In genomic region chr19:40750035-40750284, GRCh38 we compare ENCODE assay signal across 9 cellular contexts. TPM values are rescaled to one million over a fixed set of nuclear protein-coding genes. Genes with fewer than 3 reads are reported as not detected.
DNase-seq lines count a peak whose midpoint lies in the region; ATAC-seq and TF ChIP-seq lines count a peak whose summit lies in the region.
"Had no signal": no experiment of that assay in that cellular context is flagged by ENCODE, and none has a peak within 500 bp of the region (broad histone marks: within the 10 kb centered on the region; RNA-seq: fewer than 3 reads in every experiment).

No MANE protein-coding gene starts in this region.

- BruUV-seq in A673 (replicated peaks; lab: Mats Ljungman, UMichigan), result TSS peak; percentile 96

- no peak for TF ChIP-seq CTCF in A673 (conservative IDR thresholded peaks at IDR 0.05; ENCODE audit: low read depth, low read length)

- POLR2A ChIA-PET in A673 (lab: Charles Lee; ENCODE audit: low non-redundant PET), result interaction anchor here (0.5 kb wide), 1 partner anchor 420 kb away, joined by 3 read pairs; no protein-coding TSS in a partner anchor

- ATAC-seq in HG02678 (IDR thresholded peaks at IDR 0.05; ENCODE audit: unreplicated experiment) (no peak), GM18858 (IDR thresholded peaks at IDR 0.05; ENCODE audit: unreplicated experiment) (no peak)

- no peak for DNase-seq in A673 (ENCODE audit: low spot score)
- DNase-seq in Jurkat, Clone E6-1 (ENCODE audit: low read depth, low spot score), result no peak
- DNase-seq in caudate nucleus (lab: John Stamatoyannopoulos, UW), result no peak
- no peak for DNase-seq in HuH-7 (ENCODE audit: low spot score)
- DNase-seq in erythroblast (lab: John Stamatoyannopoulos, UW), result no peak

- intact Hi-C loops in A673 (cut with micrococcal nuclease; ENCODE audit: unreplicated experiment), result loop anchor here (1.0 to 2.0 kb wide), 2 partner anchors 28 to 49 kb away; partner anchors contain the start of genes EGLN2 and RAB4B

- CTCF ChIA-PET in A673 (lab: Charles Lee), result interaction anchor here (1.0 to 1.1 kb wide), 2 partner anchors 29 to 57 kb away, joined by 3 to 4 read pairs; no protein-coding TSS in a partner anchor

- H3K27ac ChIP-seq in A673 (ENCODE audit: low read depth, low read length, poor library complexity, severe bottlenecking) (peak overlapping the region; percentile 97), caudate nucleus (ENCODE audit: low read depth, low read length) (peak overlapping the region; percentile 96), mucosa of rectum (ENCODE audit: low read depth in 2 of 2, low read length in 2 of 2) (peak overlapping the region; percentile 93 to 94)

- H3K27me3 ChIP-seq in A673 (replicated peaks; ENCODE audit: insufficient read depth, low read depth, low read length, poor library complexity), result no peaks in the 10 kb centered on the region
- no peaks in the 10 kb centered on the region for H3K27me3 ChIP-seq in mucosa of rectum (ENCODE audit: control insufficient read depth in 2 of 2, insufficient read depth in 2 of 2, low read length in 2 of 2)

- H3K4me3 ChIP-seq in A673 (ENCODE audit: low read depth, low read length, poor library complexity, severe bottlenecking), result peak overlapping the region; percentile 90
- H3K4me3 ChIP-seq in Jurkat, Clone E6-1 (ENCODE audit: low read length), result peak overlapping the region; percentile 79
- H3K4me3 ChIP-seq in mucosa of rectum (ENCODE audit: low read length in 2 of 2), result peak overlapping the region; percentile 80 to 90

- H3K4me1 ChIP-seq in A673 (ENCODE audit: insufficient read depth, low read length, poor library complexity, severe bottlenecking) (peaks cover 8% of the 10 kb centered on the region), mucosa of rectum (ENCODE audit: control insufficient read depth in 2 of 2, insufficient read depth in 2 of 2, low read length in 2 of 2) (peaks cover 15 to 36% of the 10 kb centered on the region in 2 donors)

- peak overlapping the region; percentile 82 to 85 for H3K9ac ChIP-seq in mucosa of rectum (ENCODE audit: low read depth in 1 of 2, low read length in 2 of 2)

- H3K36me3 ChIP-seq in A673 (ENCODE audit: insufficient read depth, low read length, poor library complexity, severe bottlenecking) (peaks cover 3% of the 10 kb centered on the region), mucosa of rectum (ENCODE audit: control insufficient read depth in 2 of 2, insufficient read depth in 2 of 2, low read length in 2 of 2) (no peaks in the 10 kb centered on the region)

- no peak for TF ChIP-seq POLR2A in erythroblast (IDR thresholded peaks at IDR 0.05; ENCODE audit: low read length)

- H3K9me3 ChIP-seq in A673 (ENCODE audit: low read depth, low read length, poor library complexity, severe bottlenecking), result no peaks in the 10 kb centered on the region
- no peaks in the 10 kb centered on the region for H3K9me3 ChIP-seq in mucosa of rectum (ENCODE audit: control insufficient read depth in 2 of 2, low read length in 2 of 2)

RNA-seq across cellular contexts. Expression of gene ACTMAP, which starts 0.3 kb away (rescaled TPM):
- total RNA-seq in A673 (2021), result 17.1 and 20.8 TPM in 2 replicates
- 25.9 TPM for polyA plus RNA-seq in Jurkat, Clone E6-1 (2012; ENCODE audit: insufficient read depth, insufficient read length)

RNA-seq across cellular contexts. Expression of gene SNRPA, which starts 1.0 kb away (rescaled TPM):
- 167 and 179 TPM in 2 replicates for total RNA-seq in A673 (2021)
- polyA plus RNA-seq in Jurkat, Clone E6-1 (2012; ENCODE audit: insufficient read depth, insufficient read length), result 297 TPM

RNA-seq across cellular contexts. Expression of gene MIA, which starts 25.4 kb away (rescaled TPM):
- total RNA-seq in A673 (2021), result 0.75 and 0.85 TPM in 2 replicates
- polyA plus RNA-seq in Jurkat, Clone E6-1 (2012; ENCODE audit: insufficient read depth, insufficient read length), result not detected
- total RNA-seq: activated CD8-positive, alpha-beta memory T cell treated with anti-CD3 and anti-CD28 coated beads for 36 hours had no signal

RNA-seq across cellular contexts. Expression of gene RAB4B, which starts 28.1 kb away (rescaled TPM):
- total RNA-seq in A673 (2021), result 9.1 and 14.6 TPM in 2 replicates
- polyA plus RNA-seq in Jurkat, Clone E6-1 (2012; ENCODE audit: insufficient read depth, insufficient read length), result 55.7 TPM

RNA-seq across cellular contexts. Expression of gene ITPKC, which starts 33.0 kb away (rescaled TPM):
- 7.2 and 8.5 TPM in 2 replicates for total RNA-seq in A673 (2021)
- 6.9 TPM for polyA plus RNA-seq in Jurkat, Clone E6-1 (2012; ENCODE audit: insufficient read depth, insufficient read length)
